ENCODE assay signal across 17 cellular contexts in the genomic region with DNA sequence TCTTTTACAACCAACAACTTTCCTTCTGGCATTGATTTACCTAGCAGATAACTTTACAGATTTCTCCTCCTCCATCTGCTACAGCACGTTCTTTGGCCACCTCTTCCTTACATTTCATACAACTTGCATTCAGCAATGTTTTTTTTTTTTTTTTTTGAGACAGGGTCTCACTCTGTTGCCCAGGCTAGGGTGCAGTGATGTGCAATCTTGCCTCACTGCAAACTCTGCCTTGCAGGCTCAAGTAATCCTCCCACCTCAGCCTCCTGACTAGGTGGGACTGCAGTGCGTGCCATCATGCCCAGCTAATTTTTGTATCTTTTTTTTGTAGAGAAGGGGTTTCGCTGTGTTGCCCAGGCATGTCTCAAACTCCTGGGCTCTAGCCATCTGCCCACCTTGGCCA.
"Had no signal": no experiment of that assay in that cellular context is flagged by ENCODE, and none has a peak within 500 bp of the region (broad histone marks: within the 10 kb centered on the region; RNA-seq: fewer than 3 reads in every experiment).

No MANE protein-coding gene starts in this region.

- ATAC-seq: body of pancreas, esophagus mucosa, left colon had no signal

- H3K27ac Mint-ChIP-seq: neural progenitor cell had no signal

- DNase-seq: activated CD4-positive, alpha-beta T cell treated with anti-CD3 and anti-CD28 coated beads, Interleukin-2, amount 50 U/mL, for 48 hours; activated CD4-positive, CD25-positive, alpha-beta regulatory T cell treated with anti-CD3 and anti-CD28 coated beads, Interleukin-2, amount 50 U/mL, for 72 hours; activated naive CD4-positive, alpha-beta T cell; activated T-cell treated with anti-CD3 and anti-CD28 coated beads, Interleukin-2, amount 50 U/mL, for 48 hours; amygdala; body of pancreas; caudate nucleus; left colon; midbrain; ovary; sigmoid colon; spleen; stimulated activated CD4-positive, alpha-beta T cell treated with anti-CD3 and anti-CD28 coated beads, Interleukin-1b, Interleukin-23, amount 100 ng/mL, for 48 hours; T1000; thyroid gland had no signal

- H3K4me3 Mint-ChIP-seq: neural progenitor cell had no signal
